ENCODE assay signal across 8 cellular contexts in genomic region chr1:94854458-94855306, GRCh38. TPM values are rescaled to one million over a fixed set of nuclear protein-coding genes. Genes with fewer than 3 reads are reported as not detected.
DNase-seq lines count a peak whose midpoint lies in the region; ATAC-seq and TF ChIP-seq lines count a peak whose summit lies in the region.

No MANE protein-coding gene starts in this region.

- H3K27ac ChIP-seq in SJCRH30 (peak overlapping the region; percentile 45), thoracic aorta (peak overlapping the region; percentile 40 to 73)

- no peak overlapping the region for H3K27ac Mint-ChIP-seq in activated naive CD4-positive, alpha-beta T cell treated with anti-CD3 and anti-CD28 coated beads, Interleukin-2, amount 10 ng/mL, durations not matched to agents 7 days and 5 days

- CTCF ChIA-PET in activated naive CD4-positive, alpha-beta T cell treated with anti-CD3 and anti-CD28 coated beads, Interleukin-2, amount 10 ng/mL, durations not matched to agents 7 days and 5 days (lab: Charles Lee), result interaction anchor here (0.5 to 8.6 kb wide), 43 partner anchors 8 to 379 kb away, joined by 3 to 138 read pairs (median 4); partner anchors contain the start of gene RWDD3

- H3K4me3 ChIP-seq in MG63, result peak overlapping the region; percentile 39
- peak overlapping the region; percentile 57 for H3K4me3 ChIP-seq in SJCRH30
- peak overlapping the region; percentile 72 for H3K4me3 ChIP-seq in thoracic aorta

- TF ChIP-seq CTCF in omental fat pad (IDR thresholded peaks at IDR 0.05), result peak in 2 of 3 donors; percentile 64 to 90
- peak; percentile 87 for TF ChIP-seq CTCF in thoracic aorta (IDR thresholded peaks at IDR 0.05)

- H3K27me3 Mint-ChIP-seq in activated naive CD4-positive, alpha-beta T cell treated with anti-CD3 and anti-CD28 coated beads, Interleukin-2, amount 10 ng/mL, durations not matched to agents 7 days and 5 days, result peaks cover 14% of the 10 kb centered on the region

- H3K4me3 Mint-ChIP-seq in activated naive CD4-positive, alpha-beta T cell treated with anti-CD3 and anti-CD28 coated beads, Interleukin-2, amount 10 ng/mL, durations not matched to agents 7 days and 5 days, result no peak overlapping the region

- H3K27me3 ChIP-seq in MG63, result no peaks in the 10 kb centered on the region; the same call in 1 of the 2 replicates
- no peaks in the 10 kb centered on the region for H3K27me3 ChIP-seq in SJCRH30
- no peaks in the 10 kb centered on the region for H3K27me3 ChIP-seq in thoracic aorta (replicated peaks; ENCODE audit: insufficient read depth)

- no peaks in the 10 kb centered on the region for H3K4me1 Mint-ChIP-seq in activated naive CD4-positive, alpha-beta T cell treated with anti-CD3 and anti-CD28 coated beads, Interleukin-2, amount 10 ng/mL, durations not matched to agents 7 days and 5 days

- peaks cover 10% of the 10 kb centered on the region for H3K4me1 ChIP-seq in SJCRH30
- H3K4me1 ChIP-seq in thoracic aorta (ENCODE audit: control insufficient read depth in 1 of 2, low read depth in 2 of 2), result peaks cover 14 to 45% of the 10 kb centered on the region in 2 donors

- H3K9me3 ChIP-seq in MG63 (no peaks in the 10 kb centered on the region), SJCRH30 (replicated peaks) (no peaks in the 10 kb centered on the region), thoracic aorta (no peaks in the 10 kb centered on the region)

- no peaks in the 10 kb centered on the region for H3K36me3 ChIP-seq in MG63
- H3K36me3 ChIP-seq in SJCRH30, result no peaks in the 10 kb centered on the region
- no peaks in the 10 kb centered on the region for H3K36me3 ChIP-seq in thoracic aorta

- H3K36me3 Mint-ChIP-seq in activated naive CD4-positive, alpha-beta T cell treated with anti-CD3 and anti-CD28 coated beads, Interleukin-2, amount 10 ng/mL, durations not matched to agents 7 days and 5 days, result no peaks in the 10 kb centered on the region

- DNase-seq in GDM1 (lab: John Stamatoyannopoulos, UW), result peak; percentile 59
- DNase-seq in HCEC 1CT, result peak; percentile 88
- peak; percentile 87 for DNase-seq in MG63
- peak; percentile 90 to 96 for DNase-seq in SJCRH30
- DNase-seq in activated naive CD4-positive, alpha-beta T cell treated with anti-CD3 and anti-CD28 coated beads, Interleukin-2, amount 10 ng/mL, durations not matched to agents 7 days and 5 days, result peak; percentile 88
- DNase-seq in head of caudate nucleus, result peak; percentile 68 to 94 (median 86)
- peak; percentile 61 for DNase-seq in omental fat pad (ENCODE audit: low spot score)
- DNase-seq in thoracic aorta (ENCODE audit: low spot score), result peak; percentile 60

- intact Hi-C loops in head of caudate nucleus (cut with DNase I), result loop anchor here (2.0 kb wide), 1 partner anchor 188 kb away; no protein-coding TSS in a partner anchor

- ATAC-seq in omental fat pad (ENCODE audit: low FRiP score) (peak; percentile 93), thoracic aorta (ENCODE audit: insufficient number of reproducible peaks, low FRiP score, low read depth) (peak; percentile 61)

- no peaks in the 10 kb centered on the region for H3K9me3 Mint-ChIP-seq in activated naive CD4-positive, alpha-beta T cell treated with anti-CD3 and anti-CD28 coated beads, Interleukin-2, amount 10 ng/mL, durations not matched to agents 7 days and 5 days

RNA-seq across cellular contexts. Expression of gene SLC44A3, which starts 34.5 kb away (rescaled TPM):
- 0.26 and 0.57 TPM in 2 replicates for total RNA-seq in MG63 (2014; rRNA removed; shearing (Covaris generic); ENCODE audit: low replicate concordance)
- total RNA-seq in SJCRH30 (2014; rRNA removed; shearing (Covaris generic)), result 0.10 TPM in 1 of 2 replicates, not detected in the other
- 1 to 10 TPM; 1.3 to 1.9 (median 1.4) TPM for total RNA-seq in omental fat pad
- total RNA-seq in thoracic aorta, result 1 to 10 TPM; 2.5 to 3.7 TPM

Comparison
In these comparisons a context has a peak if more than half of its experiments do, and no peak if none do; other contexts are left out.
1. Peak in every context shown above with its lines: DNase-seq, ATAC-seq, H3K4me3 ChIP-seq and H3K27ac ChIP-seq.